Comparison of ENCODE assay signal across 24 cellular contexts in the genomic region with DNA sequence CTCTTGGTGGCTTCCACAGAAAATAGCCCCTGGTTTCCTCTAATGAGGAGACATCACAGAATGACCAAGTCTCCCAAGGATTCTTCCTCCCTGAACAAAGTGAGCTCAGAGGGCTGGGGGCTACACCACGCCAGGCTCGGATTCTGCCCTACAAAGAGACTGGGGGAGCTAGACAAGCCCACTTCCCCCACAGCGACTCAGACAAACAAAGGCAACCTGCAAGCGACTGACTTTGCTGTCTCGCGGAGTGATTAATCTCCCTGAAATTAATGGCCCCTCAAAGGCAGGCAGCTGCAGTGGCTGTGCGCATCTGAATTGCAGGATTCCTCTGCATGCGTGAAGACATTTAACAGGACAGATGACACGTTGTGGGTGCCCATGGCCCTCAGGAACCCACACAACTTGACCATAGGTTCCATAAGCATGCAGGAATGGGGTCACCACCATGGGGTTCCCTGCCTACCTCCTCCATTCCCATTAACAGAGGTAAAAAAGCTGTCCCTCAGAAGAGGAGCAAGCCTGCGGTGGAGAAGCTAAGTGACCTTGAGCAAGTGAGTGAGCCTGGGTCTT. TPM values are rescaled to one million over a fixed set of nuclear protein-coding genes. Genes with fewer than 3 reads are reported as not detected.
"Had no signal": no experiment of that assay in that cellular context is flagged by ENCODE, and none has a peak within 500 bp of the region (broad histone marks: within the 10 kb centered on the region; RNA-seq: fewer than 3 reads in every experiment).

No MANE protein-coding gene starts in this region.

- H3K4me3 ChIP-seq: adrenal gland, right lobe of liver, thoracic aorta, uterus had no signal

- DNase-seq: activated CD4-positive, alpha-beta T cell treated with anti-CD3 and anti-CD28 coated beads for 36 hours; activated CD4-positive, CD25-positive, alpha-beta regulatory T cell; activated naive CD4-positive, alpha-beta T cell; activated naive CD8-positive, alpha-beta T cell treated with anti-CD3 and anti-CD28 coated beads for 36 hours; activated T-cell treated with anti-CD3 and anti-CD28 coated beads for 4 hours; activated T-cell treated with anti-CD3 and anti-CD28 coated beads, Interleukin-2, amount 50 U/mL, for 72 hours; adrenal gland; aorta; cortex of kidney; effector memory CD8-positive, alpha-beta T cell; foreskin fibroblast; hippocampal formation; left cardiac atrium; naive B cell; posterior cingulate gyrus; right lobe of liver; stimulated activated CD4-positive, alpha-beta T cell treated with anti-CD3 and anti-CD28 coated beads, Interleukin-4, amount 100 ng/mL, for 1 hour; uterus had no signal

- H3K27ac ChIP-seq: adrenal gland, right lobe of liver, thoracic aorta, uterus had no signal

- H3K4me1 ChIP-seq: adrenal gland, uterus had no signal

- H3K27me3 ChIP-seq: adrenal gland, right lobe of liver, uterus had no signal

- H3K36me3 ChIP-seq: adrenal gland, right lobe of liver, thoracic aorta, uterus had no signal

- H3K9me3 ChIP-seq: adrenal gland, right lobe of liver, thoracic aorta, uterus had no signal

RNA-seq across cellular contexts. Expression of a gene that starts 18.4 kb away (rescaled TPM):
- total RNA-seq: activated CD4-positive, alpha-beta T cell treated with anti-CD3 and anti-CD28 coated beads for 36 hours; activated naive CD8-positive, alpha-beta T cell treated with anti-CD3 and anti-CD28 coated beads for 36 hours; activated T-cell treated with anti-CD3 and anti-CD28 coated beads, Interleukin-2, amount 50 U/mL, for 72 hours; endothelial cell of umbilical vein; mesothelial cell of epicardium; subcutaneous adipose tissue had no signal
- polyA plus RNA-seq: endothelial cell of umbilical vein, keratinocyte, neural cell had no signal
